ENCODE assay signal across 12 cellular contexts in the genomic region with DNA sequence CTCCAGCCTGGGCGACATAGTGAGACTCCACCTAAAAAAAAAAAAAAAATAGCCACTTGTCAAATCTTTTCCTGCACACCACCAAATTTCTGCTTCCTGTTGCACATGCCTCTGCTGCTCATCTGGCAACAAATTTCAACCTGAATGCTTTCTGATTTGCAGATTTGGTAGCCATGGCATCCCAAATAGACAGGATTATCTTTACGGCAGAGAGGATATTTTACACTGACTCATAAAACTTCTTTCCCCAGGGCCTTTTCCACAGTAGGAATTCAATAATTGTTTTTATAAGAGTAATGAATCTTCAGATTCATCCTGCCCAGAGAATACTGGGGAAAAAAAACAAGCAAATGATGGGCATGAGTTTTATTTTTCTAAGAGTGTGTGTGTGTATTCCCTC.
"Had no signal": no experiment of that assay in that cellular context is flagged by ENCODE, and none has a peak within 500 bp of the region (broad histone marks: within the 10 kb centered on the region; RNA-seq: fewer than 3 reads in every experiment).

No MANE protein-coding gene starts in this region.

- DNase-seq: activated CD4-positive, alpha-beta T cell treated with anti-CD3 and anti-CD28 coated beads for 1 hour; activated CD4-positive, alpha-beta T cell treated with anti-CD3 and anti-CD28 coated beads, Interleukin-2, amount 50 U/mL, for 4 hours; activated naive CD4-positive, alpha-beta T cell; activated naive CD8-positive, alpha-beta T cell treated with anti-CD3 and anti-CD28 coated beads, Interleukin-2, amount 10 ng/mL, durations not matched to agents 7 days and 5 days; activated T-cell treated with anti-CD3 and anti-CD28 coated beads for 4 hours; anterior cingulate cortex; dermis blood vessel endothelial cell; head of caudate nucleus; occipital lobe; spleen; stimulated activated CD4-positive, alpha-beta T cell treated with anti-CD3 and anti-CD28 coated beads, Interleukin-2, amount 100 ng/mL, for 24 hours; tibial artery had no signal
